8 cellular contexts compared by ENCODE assay signal in genomic region chr11:64227405-64227956, GRCh38. TPM values are rescaled to one million over a fixed set of nuclear protein-coding genes. Genes with fewer than 3 reads are reported as not detected.
A peak's percentile ranks its signal among the peaks of the same experiment; 100 is the strongest.
DNase-seq lines count a peak whose midpoint lies in the region; ATAC-seq and TF ChIP-seq lines count a peak whose summit lies in the region.

No MANE protein-coding gene starts in this region.

- intact Hi-C loops in IMR-90 (cut with micrococcal nuclease) = no loop called here
- intact Hi-C loops in MCF 10A (cut with micrococcal nuclease) = loop anchor here (2.0 kb wide), 1 partner anchor 41 kb away; the partner anchor contains the start of gene STIP1

- H3K4ac ChIP-seq in IMR-90 (ENCODE audit: low read depth, low read length) = peak overlapping the region; percentile 92; the same call in 1 of the 2 replicates

- peak overlapping the region; percentile 62; the same call in 1 of the 2 replicates for H3K9ac ChIP-seq in IMR-90 (ENCODE audit: low read depth, low read length)

- H3K4me1 ChIP-seq in ACC112 (ENCODE audit: control insufficient read depth, insufficient read depth, low read length, unreplicated experiment) (peaks cover 15% of the 10 kb centered on the region), IMR-90 (ENCODE audit: control insufficient read depth, insufficient read depth, low read length) (peaks cover 20% of the 10 kb centered on the region)

- H3K27ac ChIP-seq in ACC112 (ENCODE audit: low read depth, low read length) (no peak overlapping the region), IMR-90 (ENCODE audit: insufficient read depth, low read length) (no peak overlapping the region; the same call in 1 of the 2 replicates)

- peak overlapping the region; percentile 80 for H3K27ac Mint-ChIP-seq in MCF 10A (ENCODE audit: low read depth, unreplicated experiment)
- H3K27ac Mint-ChIP-seq in naive B cell = peak overlapping the region in 5 of 6 donors; percentile 84 to 96 (median 92)

- no peak for DNase-seq in IMR-90
- DNase-seq in MCF 10A (ENCODE audit: unreplicated experiment) = peak; percentile 64
- no peak for DNase-seq in naive B cell
- no peak for DNase-seq in NCI-H2081 treated with DMSO at 0.1 percent for 48 hours (lab: John Stamatoyannopoulos, UW)

- H3K56ac ChIP-seq in IMR-90 (ENCODE audit: extremely low read depth, insufficient read depth, low read length) = no peak overlapping the region; the same call in 1 of the 2 replicates

- peaks cover 19% of the 10 kb centered on the region for H3K9me1 ChIP-seq in IMR-90 (ENCODE audit: insufficient read depth, low read length)

- no peaks in the 10 kb centered on the region; the same call in 1 of the 2 replicates for H4K20me1 ChIP-seq in IMR-90 (ENCODE audit: insufficient read depth, low read length)

- H3K4me3 Mint-ChIP-seq in MCF 10A (ENCODE audit: unreplicated experiment) = peak overlapping the region; percentile 80
- H3K4me3 Mint-ChIP-seq in naive B cell = peak overlapping the region; percentile 87 to 96 (median 94)

- no peaks in the 10 kb centered on the region for H3K27me3 ChIP-seq in ACC112 (ENCODE audit: insufficient read depth, low read length)
- H3K27me3 ChIP-seq in IMR-90 (ENCODE audit: control insufficient read depth, insufficient read depth, low read length) = no peaks in the 10 kb centered on the region

- TF ChIP-seq CTCF in IMR-90 (conservative IDR thresholded peaks at IDR 0.05; ENCODE audit: low read depth, low read length) = no peak
- no peak for TF ChIP-seq CTCF in MCF 10A (IDR thresholded peaks at IDR 0.05; ENCODE audit: unreplicated experiment)

- peak overlapping the region; percentile 94 for H2AK5ac ChIP-seq in IMR-90 (ENCODE audit: low read depth, low read length)

- no peak overlapping the region for H2BK120ac ChIP-seq in IMR-90 (ENCODE audit: low read depth, low read length)

- peaks cover 15% of the 10 kb centered on the region for H3K79me2 ChIP-seq in ACC112 (ENCODE audit: control insufficient read depth, insufficient read depth, low read length, unreplicated experiment)

- peak overlapping the region; percentile 88 for H3K14ac ChIP-seq in IMR-90 (replicated peaks; ENCODE audit: low read depth, low read length)

- no peak overlapping the region for H2BK15ac ChIP-seq in IMR-90 (ENCODE audit: low read depth, low read length)

- H3K36me3 Mint-ChIP-seq in MCF 10A (ENCODE audit: insufficient read depth, unreplicated experiment) (peaks cover 6% of the 10 kb centered on the region), naive B cell (no peaks in the 10 kb centered on the region)

- H3K9me3 Mint-ChIP-seq in MCF 10A (ENCODE audit: unreplicated experiment) (no peaks in the 10 kb centered on the region), naive B cell (no peaks in the 10 kb centered on the region)

- CTCF ChIA-PET in IMR-90 (lab: Yijun Ruan, JAX) (no interaction called here), MCF 10A (lab: Yijun Ruan, JAX) (interaction anchor here (0.8 to 4.7 kb wide), 7 partner anchors 23 to 106 kb away, joined by 3 to 22 read pairs (median 5); partner anchors contain the start of genes CATSPERZ and STIP1)

- H2AFZ ChIP-seq in ACC112 (ENCODE audit: low read length, unreplicated experiment) = no peak overlapping the region
- H2AFZ ChIP-seq in IMR-90 (replicated peaks; ENCODE audit: low read length, poor library complexity) = peak overlapping the region; percentile 99

- peak overlapping the region; percentile 89 for H2AK9ac ChIP-seq in IMR-90 (replicated peaks; ENCODE audit: low read depth, low read length, poor library complexity)

- H3K23ac ChIP-seq in IMR-90 (ENCODE audit: low read depth, low read length) = peak overlapping the region; percentile 23

- H3K79me1 ChIP-seq in IMR-90 (ENCODE audit: low read depth in 1 of 2, low read length in 2 of 2) = peaks cover 26 to 72% of the 10 kb centered on the region in 2 experiments

- H2BK20ac ChIP-seq in IMR-90 (ENCODE audit: low read depth, low read length) = no peak overlapping the region

- peak overlapping the region; percentile 19; the same call in 1 of the 2 replicates for H4K5ac ChIP-seq in IMR-90 (ENCODE audit: low read depth, low read length)

- H3K9me3 ChIP-seq in IMR-90 (ENCODE audit: control insufficient read depth, insufficient read depth, low read length) = no peaks in the 10 kb centered on the region

- WGBS in IMR-90 (ENCODE audit: extremely low coverage in 2 of 2, insufficient read length in 1 of 2), 2 experiments = no CpG with 5 or more reads among the region's 3 CpGs

- no peak overlapping the region for H4K8ac ChIP-seq in IMR-90 (ENCODE audit: low read depth in 2 of 2, low read length in 2 of 2)

- in situ Hi-C loops in IMR-90 (cut with MboI; ENCODE audit: low sequenced_read_pairs) = no loop called here

- BruUV-seq in IMR-90 (replicated peaks; lab: Mats Ljungman, UMichigan) (no TSS peak), MCF 10A (replicated peaks; lab: Mats Ljungman, UMichigan) (no TSS peak)

- no peak for ATAC-seq in IMR-90 (ENCODE audit: low read depth)
- ATAC-seq in naive B cell (ENCODE audit: low read depth in 2 of 2) = no peak
- ATAC-seq in HG03571 (IDR thresholded peaks at IDR 0.05; ENCODE audit: unreplicated experiment) = no peak
- ATAC-seq in GM21526 (IDR thresholded peaks at IDR 0.05; ENCODE audit: low FRiP score, unreplicated experiment) = no peak
- no peak for ATAC-seq in HG03565 (IDR thresholded peaks at IDR 0.05; ENCODE audit: unreplicated experiment)

- H4K91ac ChIP-seq in IMR-90 (ENCODE audit: insufficient read depth, low read depth, low read length) = peak overlapping the region; percentile 4; the same call in 1 of the 2 replicates

- POLR2A ChIA-PET in IMR-90 (lab: Charles Lee; ENCODE audit: unreplicated experiment) = no interaction called here
- POLR2A ChIA-PET in MCF 10A (lab: Yijun Ruan, JAX) = interaction anchor here (0.5 to 11.9 kb wide), 9 partner anchors 13 to 1559 kb away, joined by 3 to 122 read pairs (median 12); partner anchors contain the start of genes FKBP2, HNRNPUL2, PPP1R14B and STIP1

- TF ChIP-seq POLR2A in IMR-90 (IDR thresholded peaks at IDR 0.05; ENCODE audit: low read depth, low read length) = no peak

- H3K4me2 ChIP-seq in IMR-90 (ENCODE audit: low read depth, low read length) = peak overlapping the region; percentile 94

- H3K27me3 Mint-ChIP-seq in MCF 10A (ENCODE audit: insufficient read depth, unreplicated experiment) = no peaks in the 10 kb centered on the region
- H3K27me3 Mint-ChIP-seq in naive B cell = no peaks in the 10 kb centered on the region

- H3K4me1 Mint-ChIP-seq in MCF 10A (ENCODE audit: insufficient read depth, unreplicated experiment) = peaks cover 17% of the 10 kb centered on the region
- peaks cover 30 to 62% (median 58%) of the 10 kb centered on the region in 3 donors for H3K4me1 Mint-ChIP-seq in naive B cell

- H2BK5ac ChIP-seq in IMR-90 (ENCODE audit: low read depth, low read length, poor library complexity, severe bottlenecking) = no peak overlapping the region

- TF ChIP-seq RAD21 in IMR-90 (IDR thresholded peaks at IDR 0.05; ENCODE audit: low read length) = no peak

- dilution Hi-C loops in IMR-90 (cut with HindIII; ENCODE audit: low sequenced_read_pairs, unreplicated experiment) = no loop called here

- H3K36me3 ChIP-seq in ACC112 (ENCODE audit: insufficient read depth, low read length) (no peaks in the 10 kb centered on the region), IMR-90 (ENCODE audit: control insufficient read depth, insufficient read depth, low read length) (peaks cover 5% of the 10 kb centered on the region)

- peak overlapping the region; percentile 83 for H3K4me3 ChIP-seq in ACC112 (ENCODE audit: low read depth, low read length)
- no peak overlapping the region for H3K4me3 ChIP-seq in IMR-90 (ENCODE audit: insufficient read depth, low read depth, low read length)

- H3K18ac ChIP-seq in IMR-90 (ENCODE audit: low read depth, low read length) = no peak overlapping the region

TF ChIP-seq in IMR-90, 13 proteins besides CTCF, POLR2A, EP300 and RAD21 (continues in another document):
- TF ChIP-seq MAZ (IDR thresholded peaks at IDR 0.05; ENCODE audit: borderline replicate concordance, low read depth, low read length) (no peak), NFE2L2 (IDR thresholded peaks at IDR 0.05; ENCODE audit: low read depth, low read length) (no peak), RFX5 (IDR thresholded peaks at IDR 0.05; ENCODE audit: low read depth, low read length) (no peak), BHLHE40 (IDR thresholded peaks at IDR 0.05; ENCODE audit: low read depth, low read length) (no peak), FOS (IDR thresholded peaks at IDR 0.05; ENCODE audit: low read depth, low read length) (no peak)

RNA-seq across cellular contexts. Expression of gene NUDT22, which starts 1.4 kb away (rescaled TPM):
- total RNA-seq in IMR-90 (2012; rRNA removed) = 21.3 and 24.4 TPM in 2 replicates
- polyA plus RNA-seq in IMR-90 (2012; rRNA removed) = 44.6 and 55.3 TPM in 2 replicates
- 70.5 and 80.0 TPM in 2 replicates for polyA plus RNA-seq in IMR-90 (2012; cell fraction: cytosol; rRNA removed)
- 64.5 and 161 TPM in 2 replicates for polyA plus RNA-seq in IMR-90 (2012; cell fraction: nucleus; rRNA removed; ENCODE audit: low replicate concordance)
- 51.0 and 73.6 TPM in 2 replicates for total RNA-seq in MCF 10A (2022)
- 10 to 100 TPM; 43.6 to 96.6 (median 62.6) TPM for polyA plus RNA-seq in naive B cell (ENCODE audit: low read depth in 6 of 6)

RNA-seq across cellular contexts. Expression of gene TRPT1, which starts 1.5 kb away (rescaled TPM):
- 43.0 and 81.9 TPM in 2 replicates for total RNA-seq in IMR-90 (2012; rRNA removed)
- polyA plus RNA-seq in IMR-90 (2012; rRNA removed) = 63.2 and 64.2 TPM in 2 replicates
- 47.6 and 95.6 TPM in 2 replicates for polyA plus RNA-seq in IMR-90 (2012; cell fraction: cytosol; rRNA removed)
- 119 and 279 TPM in 2 replicates for polyA plus RNA-seq in IMR-90 (2012; cell fraction: nucleus; rRNA removed; ENCODE audit: low replicate concordance)
- 27.0 and 31.3 TPM in 2 replicates for total RNA-seq in MCF 10A (2022)
- polyA plus RNA-seq in naive B cell (ENCODE audit: low read depth in 6 of 6) = 10 to 100 TPM; 60.7 to 97.6 (median 86.0) TPM

RNA-seq across cellular contexts. Expression of gene DNAJC4, which starts 2.9 kb away (rescaled TPM):
- total RNA-seq in IMR-90 (2012; rRNA removed) (2.2 and 3.9 TPM in 2 replicates), MCF 10A (2022) (19.5 and 27.0 TPM in 2 replicates)
- polyA plus RNA-seq in IMR-90 (2012; rRNA removed) (22.8 and 30.3 TPM in 2 replicates), naive B cell (ENCODE audit: low read depth in 6 of 6) (10 to 100 TPM; 41.9 to 66.6 (median 50.5) TPM)
- polyA plus RNA-seq in IMR-90 (2012; cell fraction: cytosol; rRNA removed) = 10.8 and 31.8 TPM in 2 replicates
- 39.6 and 66.8 TPM in 2 replicates for polyA plus RNA-seq in IMR-90 (2012; cell fraction: nucleus; rRNA removed; ENCODE audit: low replicate concordance)

RNA-seq across cellular contexts. Expression of gene VEGFB, which starts 6.9 kb away (rescaled TPM):
- total RNA-seq in IMR-90 (2012; rRNA removed) = 3.0 and 3.9 TPM in 2 replicates
- polyA plus RNA-seq in IMR-90 (2012; rRNA removed) = 23.9 and 25.1 TPM in 2 replicates
- polyA plus RNA-seq in IMR-90 (2012; cell fraction: cytosol; rRNA removed) = 29.6 and 45.2 TPM in 2 replicates
- 24.3 and 30.6 TPM in 2 replicates for polyA plus RNA-seq in IMR-90 (2012; cell fraction: nucleus; rRNA removed; ENCODE audit: low replicate concordance)
- total RNA-seq in MCF 10A (2022) = 46.0 and 60.3 TPM in 2 replicates
- polyA plus RNA-seq in naive B cell (ENCODE audit: low read depth in 6 of 6) = 10 to 100 TPM; 10.9 to 33.7 (median 28.1) TPM

RNA-seq across cellular contexts. Expression of gene FKBP2, which starts 13.4 kb away (rescaled TPM):
- total RNA-seq in IMR-90 (2012; rRNA removed) (36.2 and 62.5 TPM in 2 replicates), MCF 10A (2022) (84.7 and 86.0 TPM in 2 replicates)
- polyA plus RNA-seq in IMR-90 (2012; rRNA removed) (68.6 and 76.4 TPM in 2 replicates), naive B cell (ENCODE audit: low read depth in 6 of 6) (10 to 100 TPM; 65.3 to 94.8 (median 79.8) TPM)
- 114 and 135 TPM in 2 replicates for polyA plus RNA-seq in IMR-90 (2012; cell fraction: cytosol; rRNA removed)
- polyA plus RNA-seq in IMR-90 (2012; cell fraction: nucleus; rRNA removed; ENCODE audit: low replicate concordance) = 46.8 and 53.6 TPM in 2 replicates
